ENCODE assay signal across 1 cellular context in the genomic region with DNA sequence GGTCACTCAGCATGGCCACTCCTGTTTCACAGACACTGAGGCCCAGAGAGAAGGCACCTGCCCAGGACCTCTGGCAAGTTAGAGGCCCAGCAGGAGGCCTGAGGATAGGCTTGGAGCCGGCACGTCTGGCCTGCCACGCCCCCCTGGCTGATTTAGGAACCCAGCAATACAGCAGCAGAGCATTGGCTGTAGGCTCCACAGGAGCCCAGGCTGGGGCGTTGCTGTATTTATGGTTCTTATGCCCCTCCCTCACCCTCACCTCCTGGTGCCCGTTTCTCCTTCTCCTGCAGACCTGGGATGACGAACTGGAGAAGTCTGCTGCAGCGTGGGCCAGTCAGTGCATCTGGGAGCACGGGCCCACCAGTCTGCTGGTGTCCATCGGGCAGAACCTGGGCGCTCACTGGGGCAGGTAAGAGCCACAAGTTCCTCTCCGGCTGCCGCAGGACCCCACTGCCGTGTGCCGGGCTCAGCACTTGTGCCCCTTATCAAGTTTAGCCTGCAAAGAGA.
A peak's percentile ranks its signal among the peaks of the same experiment; 100 is the strongest.
TF ChIP-seq lines count a peak whose summit lies in the region.

No MANE protein-coding gene starts in this region.

TF ChIP-seq in HEK293, 187 proteins besides CTCF, POLR2A, EP300 and RAD21:
- TF ChIP-seq ZIC2 (tag by site-specific recombination; IDR thresholded peaks at IDR 0.05) (peak; percentile 68), KLF9 (tag by site-specific recombination; IDR thresholded peaks at IDR 0.05; ENCODE audit: low read depth) (peak; percentile 80), ZNF521 (tag by site-specific recombination; IDR thresholded peaks at IDR 0.05) (no peak), KLF1 (tag by site-specific recombination; IDR thresholded peaks at IDR 0.05) (peak; percentile 60; the same call in 1 of the 2 replicates), GLIS1 (tag by site-specific recombination; IDR thresholded peaks at IDR 0.05) (peak; percentile 30; the same call in 1 of the 2 replicates)
- TF ChIP-seq, protein P1, sequence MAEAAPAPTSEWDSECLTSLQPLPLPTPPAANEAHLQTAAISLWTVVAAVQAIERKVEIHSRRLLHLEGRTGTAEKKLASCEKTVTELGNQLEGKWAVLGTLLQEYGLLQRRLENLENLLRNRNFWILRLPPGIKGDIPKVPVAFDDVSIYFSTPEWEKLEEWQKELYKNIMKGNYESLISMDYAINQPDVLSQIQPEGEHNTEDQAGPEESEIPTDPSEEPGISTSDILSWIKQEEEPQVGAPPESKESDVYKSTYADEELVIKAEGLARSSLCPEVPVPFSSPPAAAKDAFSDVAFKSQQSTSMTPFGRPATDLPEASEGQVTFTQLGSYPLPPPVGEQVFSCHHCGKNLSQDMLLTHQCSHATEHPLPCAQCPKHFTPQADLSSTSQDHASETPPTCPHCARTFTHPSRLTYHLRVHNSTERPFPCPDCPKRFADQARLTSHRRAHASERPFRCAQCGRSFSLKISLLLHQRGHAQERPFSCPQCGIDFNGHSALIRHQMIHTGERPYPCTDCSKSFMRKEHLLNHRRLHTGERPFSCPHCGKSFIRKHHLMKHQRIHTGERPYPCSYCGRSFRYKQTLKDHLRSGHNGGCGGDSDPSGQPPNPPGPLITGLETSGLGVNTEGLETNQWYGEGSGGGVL (tag by site-specific recombination; IDR thresholded peaks at IDR 0.05), result no peak
